ENCODE assay signal across 14 cellular contexts in genomic region chr21:32475162-32475812, GRCh38.
DNase-seq lines count a peak whose midpoint lies in the region; ATAC-seq, FAIRE-seq and TF ChIP-seq lines count a peak whose summit lies in the region.
"Had no signal": no experiment of that assay in that cellular context is flagged by ENCODE, and none has a peak within 500 bp of the region (broad histone marks: within the 10 kb centered on the region; RNA-seq: fewer than 3 reads in every experiment).

No MANE protein-coding gene starts in this region.

- H3K9ac ChIP-seq in astrocyte (ENCODE audit: low read length) (peak overlapping the region; percentile 36), smooth muscle cell (ENCODE audit: low read depth) (no peak overlapping the region)

- peak overlapping the region; percentile 24 for H3K4me2 ChIP-seq in astrocyte (ENCODE audit: low read length)
- peak overlapping the region; percentile 30 for H3K4me2 ChIP-seq in hepatocyte
- peak overlapping the region; percentile 81 for H3K4me2 ChIP-seq in smooth muscle cell

- H3K4me3 ChIP-seq in astrocyte (ENCODE audit: insufficient read depth, low read depth, low read length): no peak overlapping the region
- H3K4me3 ChIP-seq in hepatocyte: no peak overlapping the region
- peak overlapping the region; percentile 20 for H3K4me3 ChIP-seq in smooth muscle cell

- H3K9me3 ChIP-seq in astrocyte (ENCODE audit: insufficient read depth, low read depth, low read length) (no peaks in the 10 kb centered on the region), hepatocyte (ENCODE audit: low read depth) (no peaks in the 10 kb centered on the region), smooth muscle cell (replicated peaks; ENCODE audit: low read depth) (no peaks in the 10 kb centered on the region)

- WGBS in hepatocyte (ENCODE audit: low lambda C conversion rate, missing lambda C conversion rate): 54% methylated on average over 9 of the region's 9 CpGs
- 36% methylated on average over 9 of the region's 9 CpGs for WGBS in smooth muscle cell (ENCODE audit: low lambda C conversion rate)

- no peaks in the 10 kb centered on the region for H3F3A ChIP-seq in smooth muscle cell (ENCODE audit: low read depth)

- no peak for ATAC-seq in HG02642 (IDR thresholded peaks at IDR 0.05; ENCODE audit: poor library complexity, unreplicated experiment)
- ATAC-seq in GM21737 (IDR thresholded peaks at IDR 0.05; ENCODE audit: unreplicated experiment): no peak
- ATAC-seq in GM19328 (IDR thresholded peaks at IDR 0.05; ENCODE audit: unreplicated experiment): no peak
- ATAC-seq: stimulated activated naive CD8-positive, alpha-beta T cell treated with anti-CD3 and anti-CD28 coated beads, Interleukin-15, Interleukin-2, amounts not matched to agents 100 U/mL and 50 U/mL, for 24 hours had no signal

- no peak for FAIRE-seq in astrocyte (lab: Jason Lieb, UNC)
- FAIRE-seq: colon, GM12892 had no signal

- no peaks in the 10 kb centered on the region for H4K20me1 ChIP-seq in astrocyte (ENCODE audit: insufficient read depth, low read length)
- H4K20me1 ChIP-seq in hepatocyte (ENCODE audit: insufficient read depth, poor library complexity, severe bottlenecking): no peaks in the 10 kb centered on the region
- H4K20me1 ChIP-seq in smooth muscle cell (ENCODE audit: low read depth): no peaks in the 10 kb centered on the region

- TF ChIP-seq CTCF in astrocyte (IDR thresholded peaks at IDR 0.05; ENCODE audit: insufficient read depth, low read depth, low read length) (no peak), hepatocyte (IDR thresholded peaks at IDR 0.05; ENCODE audit: poor library complexity) (no peak), smooth muscle cell (IDR thresholded peaks at IDR 0.05; ENCODE audit: borderline replicate concordance, insufficient read depth, poor library complexity, severe bottlenecking) (no peak)

- no peak overlapping the region for H3K27ac Mint-ChIP-seq in astrocyte (ENCODE audit: unreplicated experiment)
- H3K27ac Mint-ChIP-seq: H9 had no signal

- DNase-seq in GM03348 (ENCODE audit: low spot score): peak; percentile 77
- DNase-seq in astrocyte (ENCODE audit: low read depth): peak; percentile 73
- no peak for DNase-seq in hepatocyte (ENCODE audit: low spot score)
- no peak for DNase-seq in smooth muscle cell (lab: John Stamatoyannopoulos, UW; ENCODE audit: unreplicated experiment)
- DNase-seq in NCI-H524 (lab: John Stamatoyannopoulos, UW): no peak
- DNase-seq: activated CD4-positive, alpha-beta T cell treated with anti-CD3 and anti-CD28 coated beads, Interleukin-2, amount 50 U/mL, for 4 hours; NCI-H1694; stimulated activated naive CD8-positive, alpha-beta T cell treated with anti-CD3 and anti-CD28 coated beads, Interleukin-15, Interleukin-2, amounts not matched to agents 100 U/mL and 50 U/mL, for 24 hours had no signal

- no peaks in the 10 kb centered on the region for H3K9me2 ChIP-seq in hepatocyte (replicated peaks; ENCODE audit: insufficient read depth)

- H3K4me1 Mint-ChIP-seq in astrocyte (ENCODE audit: low read depth, unreplicated experiment): peaks cover 4% of the 10 kb centered on the region

- H3K27ac ChIP-seq in astrocyte (ENCODE audit: low read depth, low read length): no peak overlapping the region
- H3K27ac ChIP-seq in hepatocyte: no peak overlapping the region
- peak overlapping the region; percentile 17 for H3K27ac ChIP-seq in smooth muscle cell (ENCODE audit: low read depth)

- no peaks in the 10 kb centered on the region for H3K36me3 ChIP-seq in astrocyte (ENCODE audit: insufficient read depth, low read length)
- no peaks in the 10 kb centered on the region for H3K36me3 ChIP-seq in hepatocyte (replicated peaks; ENCODE audit: insufficient read depth, low read depth)
- H3K36me3 ChIP-seq in smooth muscle cell (ENCODE audit: low read depth): no peaks in the 10 kb centered on the region

- H3K27me3 Mint-ChIP-seq in astrocyte (ENCODE audit: low read depth, unreplicated experiment): peaks cover 15% of the 10 kb centered on the region

- H3K9me3 Mint-ChIP-seq in astrocyte (ENCODE audit: unreplicated experiment): no peaks in the 10 kb centered on the region
- H3K9me3 Mint-ChIP-seq: H9 had no signal

- peaks cover 22% of the 10 kb centered on the region for H3K4me1 ChIP-seq in astrocyte (ENCODE audit: insufficient read depth, low read length)
- H3K4me1 ChIP-seq in hepatocyte (ENCODE audit: insufficient read depth): peaks cover 8% of the 10 kb centered on the region
- H3K4me1 ChIP-seq in smooth muscle cell (ENCODE audit: low read depth): no peaks in the 10 kb centered on the region

- H3K36me3 Mint-ChIP-seq in astrocyte (ENCODE audit: low read depth, unreplicated experiment): peaks cover 2% of the 10 kb centered on the region

- H3K79me2 ChIP-seq in astrocyte (ENCODE audit: insufficient read depth, low read length) (no peaks in the 10 kb centered on the region), hepatocyte (no peaks in the 10 kb centered on the region), smooth muscle cell (ENCODE audit: low read depth) (no peaks in the 10 kb centered on the region)

- no peaks in the 10 kb centered on the region for H3K27me3 ChIP-seq in astrocyte (ENCODE audit: insufficient read depth, low read length)
- no peaks in the 10 kb centered on the region for H3K27me3 ChIP-seq in hepatocyte
- H3K27me3 ChIP-seq in smooth muscle cell (ENCODE audit: low read depth): no peaks in the 10 kb centered on the region

- H2AFZ ChIP-seq in astrocyte (ENCODE audit: low read depth, low read length) (no peak overlapping the region), hepatocyte (no peak overlapping the region), smooth muscle cell (ENCODE audit: low read depth) (no peak overlapping the region)

- H3K4me3 Mint-ChIP-seq in astrocyte (ENCODE audit: unreplicated experiment): no peak overlapping the region

Comparison
In these comparisons a context has a peak if more than half of its experiments do, and no peak if none do; other contexts are left out.
1. DNase-seq: peak in GM03348 (single experiment) and astrocyte (single experiment); none in hepatocyte (single experiment), smooth muscle cell (single experiment) and NCI-H524 (0 of 2).
2. H3K4me2 ChIP-seq: peak in every context shown above with its lines; median percentile 81 in smooth muscle cell; 30 in hepatocyte; 24 in astrocyte.